1 cellular context compared by ENCODE assay signal in the genomic region with DNA sequence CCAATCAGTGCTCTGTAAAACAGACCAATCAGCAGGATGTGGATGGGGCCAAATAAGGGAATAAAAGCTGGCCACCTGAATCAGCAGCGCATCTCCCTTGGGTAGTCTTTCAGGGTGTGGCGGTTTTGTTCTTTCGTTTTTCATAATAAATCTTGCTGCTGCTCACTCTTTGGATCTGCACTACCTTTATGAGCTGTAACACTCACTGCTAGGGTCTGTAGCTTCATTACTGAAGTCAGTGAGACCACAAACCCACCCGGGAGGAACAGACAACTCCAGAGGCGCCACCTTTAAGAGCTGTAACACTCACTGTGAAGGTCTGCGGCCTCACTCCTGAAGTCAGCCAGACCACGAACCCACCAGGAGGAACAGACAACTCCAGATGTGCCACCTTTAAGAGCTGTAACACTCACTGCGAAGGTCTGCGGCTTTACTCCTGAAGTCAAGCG.
TF ChIP-seq lines count a peak whose summit lies in the region.

No MANE protein-coding gene starts in this region.

TF ChIP-seq in HepG2, 621 proteins besides CTCF, POLR2A, EP300 and RAD21:
- TF ChIP-seq ZNF12 (CRISPR knock-in tag; IDR thresholded peaks at IDR 0.05): no peak
- no peak for TF ChIP-seq CEBPG (CRISPR knock-in tag; IDR thresholded peaks at IDR 0.05)
- no peak for TF ChIP-seq SOX5 (CRISPR knock-in tag; IDR thresholded peaks at IDR 0.05; ENCODE audit: borderline replicate concordance)
- TF ChIP-seq, protein P1, sequence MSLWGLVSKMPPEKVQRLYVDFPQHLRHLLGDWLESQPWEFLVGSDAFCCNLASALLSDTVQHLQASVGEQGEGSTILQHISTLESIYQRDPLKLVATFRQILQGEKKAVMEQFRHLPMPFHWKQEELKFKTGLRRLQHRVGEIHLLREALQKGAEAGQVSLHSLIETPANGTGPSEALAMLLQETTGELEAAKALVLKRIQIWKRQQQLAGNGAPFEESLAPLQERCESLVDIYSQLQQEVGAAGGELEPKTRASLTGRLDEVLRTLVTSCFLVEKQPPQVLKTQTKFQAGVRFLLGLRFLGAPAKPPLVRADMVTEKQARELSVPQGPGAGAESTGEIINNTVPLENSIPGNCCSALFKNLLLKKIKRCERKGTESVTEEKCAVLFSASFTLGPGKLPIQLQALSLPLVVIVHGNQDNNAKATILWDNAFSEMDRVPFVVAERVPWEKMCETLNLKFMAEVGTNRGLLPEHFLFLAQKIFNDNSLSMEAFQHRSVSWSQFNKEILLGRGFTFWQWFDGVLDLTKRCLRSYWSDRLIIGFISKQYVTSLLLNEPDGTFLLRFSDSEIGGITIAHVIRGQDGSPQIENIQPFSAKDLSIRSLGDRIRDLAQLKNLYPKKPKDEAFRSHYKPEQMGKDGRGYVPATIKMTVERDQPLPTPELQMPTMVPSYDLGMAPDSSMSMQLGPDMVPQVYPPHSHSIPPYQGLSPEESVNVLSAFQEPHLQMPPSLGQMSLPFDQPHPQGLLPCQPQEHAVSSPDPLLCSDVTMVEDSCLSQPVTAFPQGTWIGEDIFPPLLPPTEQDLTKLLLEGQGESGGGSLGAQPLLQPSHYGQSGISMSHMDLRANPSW (CRISPR knock-in tag; IDR thresholded peaks at IDR 0.05; ENCODE audit: borderline replicate concordance): no peak
- no peak for TF ChIP-seq RBFOX2 (IDR thresholded peaks at IDR 0.05; ENCODE audit: low read depth, low read length)
- TF ChIP-seq, protein P2, sequence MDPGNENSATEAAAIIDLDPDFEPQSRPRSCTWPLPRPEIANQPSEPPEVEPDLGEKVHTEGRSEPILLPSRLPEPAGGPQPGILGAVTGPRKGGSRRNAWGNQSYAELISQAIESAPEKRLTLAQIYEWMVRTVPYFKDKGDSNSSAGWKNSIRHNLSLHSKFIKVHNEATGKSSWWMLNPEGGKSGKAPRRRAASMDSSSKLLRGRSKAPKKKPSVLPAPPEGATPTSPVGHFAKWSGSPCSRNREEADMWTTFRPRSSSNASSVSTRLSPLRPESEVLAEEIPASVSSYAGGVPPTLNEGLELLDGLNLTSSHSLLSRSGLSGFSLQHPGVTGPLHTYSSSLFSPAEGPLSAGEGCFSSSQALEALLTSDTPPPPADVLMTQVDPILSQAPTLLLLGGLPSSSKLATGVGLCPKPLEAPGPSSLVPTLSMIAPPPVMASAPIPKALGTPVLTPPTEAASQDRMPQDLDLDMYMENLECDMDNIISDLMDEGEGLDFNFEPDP (CRISPR knock-in tag; conservative IDR thresholded peaks at IDR 0.05): no peak
- TF ChIP-seq, protein P3, sequence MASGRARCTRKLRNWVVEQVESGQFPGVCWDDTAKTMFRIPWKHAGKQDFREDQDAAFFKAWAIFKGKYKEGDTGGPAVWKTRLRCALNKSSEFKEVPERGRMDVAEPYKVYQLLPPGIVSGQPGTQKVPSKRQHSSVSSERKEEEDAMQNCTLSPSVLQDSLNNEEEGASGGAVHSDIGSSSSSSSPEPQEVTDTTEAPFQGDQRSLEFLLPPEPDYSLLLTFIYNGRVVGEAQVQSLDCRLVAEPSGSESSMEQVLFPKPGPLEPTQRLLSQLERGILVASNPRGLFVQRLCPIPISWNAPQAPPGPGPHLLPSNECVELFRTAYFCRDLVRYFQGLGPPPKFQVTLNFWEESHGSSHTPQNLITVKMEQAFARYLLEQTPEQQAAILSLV (CRISPR knock-in tag; IDR thresholded peaks at IDR 0.05; ENCODE audit: borderline replicate concordance): no peak
- TF ChIP-seq ZNF446 (CRISPR knock-in tag; IDR thresholded peaks at IDR 0.05): no peak
- no peak for TF ChIP-seq ZNF383 (CRISPR knock-in tag; IDR thresholded peaks at IDR 0.05; ENCODE audit: borderline replicate concordance)
- TF ChIP-seq MEF2D (CRISPR knock-in tag; IDR thresholded peaks at IDR 0.05): no peak
- TF ChIP-seq SETDB1 (CRISPR knock-in tag; IDR thresholded peaks at IDR 0.05; ENCODE audit: borderline replicate concordance): no peak
- TF ChIP-seq, protein P4, sequence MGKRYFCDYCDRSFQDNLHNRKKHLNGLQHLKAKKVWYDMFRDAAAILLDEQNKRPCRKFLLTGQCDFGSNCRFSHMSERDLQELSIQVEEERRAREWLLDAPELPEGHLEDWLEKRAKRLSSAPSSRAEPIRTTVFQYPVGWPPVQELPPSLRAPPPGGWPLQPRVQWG (CRISPR knock-in tag; IDR thresholded peaks at IDR 0.05; ENCODE audit: borderline replicate concordance, low read depth): no peak
- TF ChIP-seq KLF9 (CRISPR knock-in tag; IDR thresholded peaks at IDR 0.05; ENCODE audit: low read depth): no peak
- TF ChIP-seq, protein P5, sequence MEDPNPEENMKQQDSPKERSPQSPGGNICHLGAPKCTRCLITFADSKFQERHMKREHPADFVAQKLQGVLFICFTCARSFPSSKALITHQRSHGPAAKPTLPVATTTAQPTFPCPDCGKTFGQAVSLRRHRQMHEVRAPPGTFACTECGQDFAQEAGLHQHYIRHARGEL (CRISPR knock-in tag; IDR thresholded peaks at IDR 0.05): no peak
- TF ChIP-seq RFX5 (IDR thresholded peaks at IDR 0.05; ENCODE audit: low read depth, low read length): no peak
- no peak for TF ChIP-seq STAT5B (CRISPR knock-in tag; IDR thresholded peaks at IDR 0.05)
- TF ChIP-seq ZSCAN29 (CRISPR knock-in tag; conservative IDR thresholded peaks at IDR 0.05): no peak
- TF ChIP-seq ZEB1 (IDR thresholded peaks at IDR 0.05; ENCODE audit: insufficient replicate concordance, low read depth): no peak
- no peak for TF ChIP-seq HOXA3 (CRISPR knock-in tag; IDR thresholded peaks at IDR 0.05)
- TF ChIP-seq RFX1 (IDR thresholded peaks at IDR 0.05): no peak
